In the genomic region with DNA sequence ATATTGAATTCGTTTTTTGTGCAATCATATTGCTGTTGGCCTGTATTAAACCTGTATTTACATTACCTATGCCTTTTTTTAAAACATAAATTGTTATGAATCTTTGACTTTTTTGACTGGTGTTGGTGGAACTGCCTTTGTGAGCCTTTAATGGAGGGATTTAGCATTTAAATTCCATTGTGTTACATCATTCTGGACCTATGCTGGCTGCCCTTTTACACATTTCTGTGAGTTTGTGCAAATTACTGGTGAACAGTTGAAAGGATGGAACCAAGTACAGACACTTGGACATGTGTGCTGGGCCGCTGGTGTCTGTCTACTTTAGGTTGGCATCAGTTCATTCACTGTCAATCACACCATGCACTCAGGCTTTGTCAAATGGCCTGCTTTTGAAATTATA, we compare ENCODE assay signal across 8 cellular contexts. TPM values are rescaled to one million over a fixed set of nuclear protein-coding genes. Genes with fewer than 3 reads are reported as not detected.
DNase-seq lines count a peak whose midpoint lies in the region; ATAC-seq, FAIRE-seq and TF ChIP-seq lines count a peak whose summit lies in the region.

No MANE protein-coding gene starts in this region.

- H3K4me1 ChIP-seq in adipocyte (ENCODE audit: control insufficient read depth, insufficient read depth, low read length): peaks cover 63% of the 10 kb centered on the region

- H3K27me3 ChIP-seq in HL-60 (ENCODE audit: insufficient read depth, poor library complexity, severe bottlenecking) (no peaks in the 10 kb centered on the region), adipocyte (replicated peaks; ENCODE audit: control insufficient read depth, insufficient read depth, low read length) (no peaks in the 10 kb centered on the region)

- no peak for ATAC-seq in stimulated activated memory B cell treated with anti-CD40 and anti-IgM and Interleukin-4, amounts not matched to agents 10 μg/mL and 1 μg/mL and 100 μg/mL, for 72 hours

- H3K36me3 Mint-ChIP-seq in stimulated activated memory B cell treated with anti-CD40 and anti-IgM and Interleukin-4, amounts not matched to agents 10 μg/mL and 1 μg/mL and 100 μg/mL, for 72 hours: peaks cover 13% of the 10 kb centered on the region

- peak overlapping the region; percentile 86 for H3K4me3 Mint-ChIP-seq in stimulated activated memory B cell treated with anti-CD40 and anti-IgM and Interleukin-4, amounts not matched to agents 10 μg/mL and 1 μg/mL and 100 μg/mL, for 72 hours

- H3K4me3 ChIP-seq in HL-60 (replicated peaks; ENCODE audit: insufficient read depth, low read length): peak overlapping the region; percentile 61
- H3K4me3 ChIP-seq in adipocyte (ENCODE audit: low read length): peak overlapping the region; percentile 86

- no peaks in the 10 kb centered on the region for H3K9me3 ChIP-seq in adipocyte (ENCODE audit: control insufficient read depth, low read length)

- H3K9me3 Mint-ChIP-seq in stimulated activated memory B cell treated with anti-CD40 and anti-IgM and Interleukin-4, amounts not matched to agents 10 μg/mL and 1 μg/mL and 100 μg/mL, for 72 hours: no peaks in the 10 kb centered on the region

- no peak for TF ChIP-seq CTCF in HL-60 (IDR thresholded peaks at IDR 0.05; ENCODE audit: insufficient read depth, low read length)

- H3K9ac ChIP-seq in adipocyte (ENCODE audit: low read length): peak overlapping the region; percentile 96

- no peaks in the 10 kb centered on the region for H3K27me3 Mint-ChIP-seq in stimulated activated memory B cell treated with anti-CD40 and anti-IgM and Interleukin-4, amounts not matched to agents 10 μg/mL and 1 μg/mL and 100 μg/mL, for 72 hours

- H3K36me3 ChIP-seq in adipocyte (ENCODE audit: control insufficient read depth, insufficient read depth, low read length, severe bottlenecking): no peaks in the 10 kb centered on the region

- H3K27ac ChIP-seq in HL-60 (replicated peaks): peak overlapping the region; percentile 49

- FAIRE-seq in GM12891 (lab: Jason Lieb, UNC): no peak

- DNase-seq in HL-60 (ENCODE audit: low read depth in 1 of 2, low spot score in 1 of 2): no peak
- peak; percentile 62 for DNase-seq in adipocyte (ENCODE audit: low read depth)
- peak; percentile 40 for DNase-seq in iris pigment epithelial cell (ENCODE audit: low read depth)
- no peak for DNase-seq in NCI-H82 treated with DMSO at 0.1 percent for 48 hours (lab: John Stamatoyannopoulos, UW; ENCODE audit: unreplicated experiment)
- DNase-seq in NCI-H2171 treated with DMSO at 0.1 percent for 48 hours (lab: John Stamatoyannopoulos, UW): no peak
- no peak for DNase-seq in GM12891 (ENCODE audit: insufficient read length, low spot score)
- DNase-seq in NCI-H446 (lab: John Stamatoyannopoulos, UW): no peak

- peak overlapping the region; percentile 58 for H3K27ac Mint-ChIP-seq in stimulated activated memory B cell treated with anti-CD40 and anti-IgM and Interleukin-4, amounts not matched to agents 10 μg/mL and 1 μg/mL and 100 μg/mL, for 72 hours

- H3K4me1 Mint-ChIP-seq in stimulated activated memory B cell treated with anti-CD40 and anti-IgM and Interleukin-4, amounts not matched to agents 10 μg/mL and 1 μg/mL and 100 μg/mL, for 72 hours: peaks cover 43% of the 10 kb centered on the region

- no peak for TF ChIP-seq POLR2A in GM12891 (IDR thresholded peaks at IDR 0.05; ENCODE audit: low read depth, low read length)

TF ChIP-seq in GM12891, 5 proteins besides CTCF, POLR2A, EP300 and RAD21:
- no peak for TF ChIP-seq SPI1 (IDR thresholded peaks at IDR 0.05; ENCODE audit: low read depth, low read length)
- no peak for TF ChIP-seq TAF1 (IDR thresholded peaks at IDR 0.05; ENCODE audit: low read depth, low read length)
- TF ChIP-seq PAX5 (IDR thresholded peaks at IDR 0.05; ENCODE audit: insufficient read depth, low read length, severe bottlenecking): no peak

RNA-seq across cellular contexts. Expression of gene SNX18, which starts 3.4 kb away (rescaled TPM):
- polyA plus RNA-seq in GM12891 (2012; ENCODE audit: low read depth, missing spikeins): 0.33 TPM

Comparison
In these comparisons a context has a peak if more than half of its experiments do, and no peak if none do; other contexts are left out.
1. DNase-seq: peak in adipocyte (single experiment) and iris pigment epithelial cell (single experiment); none in HL-60 (0 of 2), NCI-H82 treated with DMSO at 0.1 percent for 48 hours (single experiment), NCI-H2171 treated with DMSO at 0.1 percent for 48 hours (single experiment), GM12891 (single experiment) and NCI-H446 (0 of 2).